1 cellular context compared by ENCODE assay signal in the genomic region with DNA sequence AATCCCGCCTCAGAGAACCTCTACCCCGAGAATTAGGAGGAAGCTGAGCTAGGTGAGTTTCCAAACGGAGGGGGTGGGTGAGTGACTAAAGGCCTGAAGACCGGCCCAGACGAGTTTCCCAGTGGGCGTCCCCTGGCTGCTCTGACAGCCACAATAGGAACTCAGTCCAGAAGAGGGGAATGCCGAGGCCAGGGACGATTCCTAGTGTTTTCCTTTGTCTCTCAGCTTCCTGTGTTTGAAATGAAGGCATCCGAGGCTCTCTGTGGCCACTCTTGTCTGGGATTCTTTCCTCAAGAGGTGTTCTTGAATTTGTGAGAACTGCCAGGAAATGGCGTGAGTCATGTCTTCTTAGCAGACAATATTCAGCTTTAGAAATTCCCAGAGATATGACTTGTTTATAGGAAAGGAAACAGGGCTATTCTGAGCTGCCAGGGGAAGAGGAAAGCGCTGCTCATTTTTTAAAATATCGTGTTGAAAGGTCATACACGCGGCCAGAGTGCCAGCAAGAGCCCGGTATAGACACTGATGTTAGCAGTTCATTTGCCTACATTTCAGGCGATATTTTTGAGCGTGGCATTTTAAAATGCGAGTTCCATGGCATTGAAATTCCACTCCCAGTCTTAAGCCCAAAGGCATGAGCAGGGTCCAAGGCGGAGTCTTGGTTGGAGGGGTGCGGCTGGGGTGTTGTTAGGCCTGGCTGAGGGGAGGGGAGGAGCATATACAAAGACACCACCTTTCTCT.
TF ChIP-seq lines count a peak whose summit lies in the region.

No MANE protein-coding gene starts in this region.

TF ChIP-seq in A549, 52 proteins besides CTCF, POLR2A, EP300 and RAD21 (continued from another document):
- TF ChIP-seq, protein P1, sequence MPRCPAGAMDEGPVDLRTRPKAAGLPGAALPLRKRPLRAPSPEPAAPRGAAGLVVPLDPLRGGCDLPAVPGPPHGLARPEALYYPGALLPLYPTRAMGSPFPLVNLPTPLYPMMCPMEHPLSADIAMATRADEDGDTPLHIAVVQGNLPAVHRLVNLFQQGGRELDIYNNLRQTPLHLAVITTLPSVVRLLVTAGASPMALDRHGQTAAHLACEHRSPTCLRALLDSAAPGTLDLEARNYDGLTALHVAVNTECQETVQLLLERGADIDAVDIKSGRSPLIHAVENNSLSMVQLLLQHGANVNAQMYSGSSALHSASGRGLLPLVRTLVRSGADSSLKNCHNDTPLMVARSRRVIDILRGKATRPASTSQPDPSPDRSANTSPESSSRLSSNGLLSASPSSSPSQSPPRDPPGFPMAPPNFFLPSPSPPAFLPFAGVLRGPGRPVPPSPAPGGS (IDR thresholded peaks at IDR 0.05): no peak
- TF ChIP-seq, protein P2, sequence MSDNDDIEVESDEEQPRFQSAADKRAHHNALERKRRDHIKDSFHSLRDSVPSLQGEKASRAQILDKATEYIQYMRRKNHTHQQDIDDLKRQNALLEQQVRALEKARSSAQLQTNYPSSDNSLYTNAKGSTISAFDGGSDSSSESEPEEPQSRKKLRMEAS (IDR thresholded peaks at IDR 0.05): peak; percentile 41; the same call in 1 of the 2 replicates
- no peak for TF ChIP-seq ZNF302 (CRISPR knock-in tag; IDR thresholded peaks at IDR 0.05)
- no peak for TF ChIP-seq ESRRA (IDR thresholded peaks at IDR 0.05; ENCODE audit: borderline replicate concordance, low read length)
- TF ChIP-seq CHD4 (IDR thresholded peaks at IDR 0.05; ENCODE audit: borderline replicate concordance): no peak
- TF ChIP-seq POLR2AphosphoS2 (conservative IDR thresholded peaks at IDR 0.05; ENCODE audit: low read length): no peak
- TF ChIP-seq RNF2 (IDR thresholded peaks at IDR 0.05; ENCODE audit: borderline replicate concordance, low read depth): no peak
- TF ChIP-seq FOSL2 (IDR thresholded peaks at IDR 0.05): peak; percentile 41; the same call in 1 of the 2 replicates
- peak; percentile 87 for TF ChIP-seq FOSL2 (CRISPR knock-in tag; IDR thresholded peaks at IDR 0.05)
- no peak for TF ChIP-seq EHMT2 (IDR thresholded peaks at IDR 0.05; ENCODE audit: low read depth)
- TF ChIP-seq ZFP36 (IDR thresholded peaks at IDR 0.05; ENCODE audit: borderline replicate concordance, partially characterized antibody): no peak
- peak; percentile 87 for TF ChIP-seq ZSCAN20 (CRISPR knock-in tag; IDR thresholded peaks at IDR 0.05)
- TF ChIP-seq HDAC2 (IDR thresholded peaks at IDR 0.05): no peak
- TF ChIP-seq, protein P3, sequence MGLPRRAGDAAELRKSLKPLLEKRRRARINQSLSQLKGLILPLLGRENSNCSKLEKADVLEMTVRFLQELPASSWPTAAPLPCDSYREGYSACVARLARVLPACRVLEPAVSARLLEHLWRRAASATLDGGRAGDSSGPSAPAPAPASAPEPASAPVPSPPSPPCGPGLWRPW (IDR thresholded peaks at IDR 0.05): no peak
- TF ChIP-seq KDM5A (IDR thresholded peaks at IDR 0.05): no peak
- TF ChIP-seq EHF (CRISPR knock-in tag; IDR thresholded peaks at IDR 0.05): 0 out of 2 replicates have a peak, but pooled peaks have one; percentile 16
- TF ChIP-seq, protein P4, sequence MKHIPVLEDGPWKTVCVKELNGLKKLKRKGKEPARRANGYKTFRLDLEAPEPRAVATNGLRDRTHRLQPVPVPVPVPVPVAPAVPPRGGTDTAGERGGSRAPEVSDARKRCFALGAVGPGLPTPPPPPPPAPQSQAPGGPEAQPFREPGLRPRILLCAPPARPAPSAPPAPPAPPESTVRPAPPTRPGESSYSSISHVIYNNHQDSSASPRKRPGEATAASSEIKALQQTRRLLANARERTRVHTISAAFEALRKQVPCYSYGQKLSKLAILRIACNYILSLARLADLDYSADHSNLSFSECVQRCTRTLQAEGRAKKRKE (CRISPR knock-in tag; IDR thresholded peaks at IDR 0.05; ENCODE audit: low read depth): peak; percentile 29; the same call in 1 of the 2 replicates
